Comparison of ENCODE assay signal across 20 cellular contexts in the genomic region with DNA sequence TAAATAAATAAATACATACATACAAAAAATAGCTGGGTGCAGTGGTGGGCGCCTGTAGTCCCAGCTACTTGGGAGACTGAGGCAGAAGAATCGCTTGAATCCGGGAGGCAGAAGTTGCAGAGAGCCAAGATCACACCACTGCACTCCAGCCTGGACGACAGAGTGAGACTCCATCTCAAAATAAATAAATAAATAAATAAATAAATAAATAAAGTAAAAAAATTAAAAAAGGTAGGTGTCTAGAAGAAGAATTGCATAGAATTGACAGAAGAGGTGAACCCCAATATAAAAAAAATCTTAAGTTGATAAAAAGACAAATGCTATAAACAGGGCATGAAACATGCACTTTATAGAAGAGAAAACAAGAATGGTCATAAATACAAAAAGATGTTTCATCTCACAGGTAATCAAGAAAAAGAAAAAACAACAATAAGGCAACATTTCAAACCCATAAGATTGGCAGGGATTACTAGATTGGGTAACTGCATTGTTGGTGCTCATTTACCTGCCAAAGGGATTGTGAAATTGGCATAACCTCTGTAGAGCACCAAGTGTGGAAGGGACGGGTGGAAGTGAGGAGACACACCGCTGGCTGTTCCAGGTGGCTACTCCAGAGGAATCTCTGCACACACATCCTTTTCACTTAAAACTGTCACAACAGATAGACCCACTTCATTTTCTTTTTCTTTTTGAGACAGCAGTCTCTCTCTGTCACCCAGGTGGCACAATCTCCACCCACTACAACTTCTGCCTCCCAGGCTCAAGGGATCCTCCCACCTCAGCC.
"Had no signal": no experiment of that assay in that cellular context is flagged by ENCODE, and none has a peak within 500 bp of the region (broad histone marks: within the 10 kb centered on the region; RNA-seq: fewer than 3 reads in every experiment).

No MANE protein-coding gene starts in this region.

- H3K36me3 ChIP-seq: vagina had no signal

- H3K4me1 ChIP-seq: heart left ventricle, neural progenitor cell, tibial nerve, vagina had no signal

- H3K9me3 ChIP-seq: heart left ventricle, tibial nerve, vagina had no signal

- ATAC-seq: activated naive CD8-positive, alpha-beta T cell treated with anti-CD3 and anti-CD28 coated beads, Interleukin-2, amount 50 U/mL, for 24 hours; heart left ventricle; left ventricle myocardium superior; naive thymus-derived CD4-positive, alpha-beta T cell had no signal

- H2AFZ ChIP-seq: neural progenitor cell had no signal

- H3K4me2 ChIP-seq: neural progenitor cell had no signal

- H3K4me3 Mint-ChIP-seq: activated naive CD8-positive, alpha-beta T cell treated with anti-CD3 and anti-CD28 coated beads, Interleukin-2, amount 50 U/mL, for 24 hours; brain; naive thymus-derived CD4-positive, alpha-beta T cell; neural progenitor cell had no signal

- DNase-seq: activated CD4-positive, alpha-beta T cell treated with anti-CD3 and anti-CD28 coated beads for 48 hours; activated CD4-positive, CD25-positive, alpha-beta regulatory T cell; activated CD8-positive, alpha-beta memory T cell treated with anti-CD3 and anti-CD28 coated beads for 24 hours; activated CD8-positive, alpha-beta memory T cell treated with anti-CD3 and anti-CD28 coated beads, Interleukin-2, amount 50 U/mL, for 48 hours; activated naive CD4-positive, alpha-beta T cell treated with Interleukin-2 at 50 U/mL for 16 hours; activated naive CD8-positive, alpha-beta T cell treated with anti-CD3 and anti-CD28 coated beads, Interleukin-2, amount 50 U/mL, for 24 hours; anterior cingulate cortex; caudate nucleus; dorsolateral prefrontal cortex; heart left ventricle; kidney; left ventricle myocardium superior; mesendoderm; naive thymus-derived CD4-positive, alpha-beta T cell; stimulated activated naive CD4-positive, alpha-beta T cell treated with Interleukin-2 at 50 U/mL for 16 hours; T1000 had no signal

- H3K27me3 ChIP-seq: dorsolateral prefrontal cortex, heart left ventricle, neural progenitor cell, tibial nerve, vagina had no signal

- H3K9ac ChIP-seq: neural progenitor cell had no signal

- H3K9me3 Mint-ChIP-seq: activated naive CD8-positive, alpha-beta T cell treated with anti-CD3 and anti-CD28 coated beads, Interleukin-2, amount 50 U/mL, for 24 hours; naive thymus-derived CD4-positive, alpha-beta T cell had no signal

- H3K27me3 Mint-ChIP-seq: activated naive CD8-positive, alpha-beta T cell treated with anti-CD3 and anti-CD28 coated beads, Interleukin-2, amount 50 U/mL, for 24 hours; naive thymus-derived CD4-positive, alpha-beta T cell had no signal

- H3K4me3 ChIP-seq: dorsolateral prefrontal cortex, heart left ventricle, neural progenitor cell, tibial nerve, vagina had no signal

- H3K27ac ChIP-seq: dorsolateral prefrontal cortex, heart left ventricle, neural progenitor cell, tibial nerve, vagina had no signal

- H3K27ac Mint-ChIP-seq: activated naive CD8-positive, alpha-beta T cell treated with anti-CD3 and anti-CD28 coated beads, Interleukin-2, amount 50 U/mL, for 24 hours; neural progenitor cell had no signal

- H3K4me1 Mint-ChIP-seq: activated naive CD8-positive, alpha-beta T cell treated with anti-CD3 and anti-CD28 coated beads, Interleukin-2, amount 50 U/mL, for 24 hours; brain; neural progenitor cell had no signal
